8 cellular contexts compared by ENCODE assay signal in the genomic region with DNA sequence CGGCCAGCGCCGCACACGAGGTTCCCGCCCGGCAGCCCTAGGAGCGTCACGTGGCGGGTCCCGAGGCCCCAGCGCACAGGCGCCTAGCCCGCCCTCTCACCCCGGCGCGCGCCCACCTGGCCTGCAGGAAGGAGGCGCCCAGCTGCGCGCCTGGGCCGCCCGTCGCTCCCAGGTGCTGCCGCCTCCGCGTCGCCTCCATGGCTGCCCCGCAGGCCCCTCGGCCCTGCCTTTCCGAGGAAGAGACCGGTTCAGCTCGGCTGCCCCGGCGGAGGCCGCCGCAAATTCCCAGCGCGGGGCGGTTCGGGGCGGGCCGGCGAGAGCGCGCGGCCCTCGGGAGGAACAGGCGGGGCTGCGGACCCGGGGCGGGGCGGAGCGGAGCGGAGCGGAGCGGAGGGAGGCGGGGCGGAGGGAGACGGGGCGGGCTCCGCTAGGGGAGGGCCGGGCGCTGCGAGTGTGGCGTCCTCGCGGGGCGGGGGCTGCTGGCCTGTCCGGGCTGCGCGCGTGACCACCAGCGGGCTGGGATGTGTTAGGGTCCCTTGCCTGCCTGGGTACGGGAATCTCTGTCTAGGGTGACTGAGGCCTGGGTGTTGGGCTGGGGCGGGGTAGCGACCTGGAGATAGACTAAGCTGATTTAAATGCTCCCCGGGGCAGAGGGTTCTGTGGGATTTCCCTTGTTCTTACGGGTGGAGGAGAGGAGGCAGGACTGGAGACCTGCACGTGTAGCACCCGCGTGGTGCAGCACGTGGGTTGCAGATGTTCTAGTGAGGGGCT. TPM values are rescaled to one million over a fixed set of nuclear protein-coding genes. Genes with fewer than 3 reads are reported as not detected.
DNase-seq lines count a peak whose midpoint lies in the region; ATAC-seq, FAIRE-seq and TF ChIP-seq lines count a peak whose summit lies in the region.

CLN6 (minus strand) TSS at position 343 of the 771 bp plus-strand sequence; CDS start at position 199, 144 bp downstream.

- peak within 1 kb of the TSS; percentile 94 for H3K4me3 Mint-ChIP-seq in astrocyte (ENCODE audit: unreplicated experiment)

- FAIRE-seq in astrocyte (lab: Jason Lieb, UNC): no peak

- no peaks in the 10 kb centered on the region for H3K36me3 ChIP-seq in astrocyte (ENCODE audit: insufficient read depth, low read length)
- H3K36me3 ChIP-seq in aorta (ENCODE audit: control insufficient read depth in 1 of 2, insufficient read depth in 2 of 2, low read length in 1 of 2): no peaks in the 10 kb centered on the region

- H2AFZ ChIP-seq in astrocyte (ENCODE audit: low read depth, low read length): peak within 1 kb of the TSS; percentile 91

- DNase-seq in NCI-H1694 (lab: John Stamatoyannopoulos, UW): peak; percentile 55
- DNase-seq in T-helper 22 cell (ENCODE audit: low read depth): peak; percentile 67
- DNase-seq in astrocyte (ENCODE audit: low read depth): peak; percentile 55
- DNase-seq in hepatic stellate cell (ENCODE audit: low spot score): peak; percentile 91
- DNase-seq in retina: peak; percentile 87
- DNase-seq in aorta: peak; percentile 90 to 94

- peaks cover 21% of the 10 kb centered on the region for H4K20me1 ChIP-seq in astrocyte (ENCODE audit: insufficient read depth, low read length)

- no peaks in the 10 kb centered on the region for H3K36me3 Mint-ChIP-seq in astrocyte (ENCODE audit: low read depth, unreplicated experiment)

- TF ChIP-seq CTCF in astrocyte (IDR thresholded peaks at IDR 0.05; ENCODE audit: insufficient read depth, low read depth, low read length): no peak

- peaks cover 47% of the 10 kb centered on the region for H3K79me2 ChIP-seq in astrocyte (ENCODE audit: insufficient read depth, low read length)

- H3K9me3 ChIP-seq in astrocyte (ENCODE audit: insufficient read depth, low read depth, low read length) (no peaks in the 10 kb centered on the region), aorta (ENCODE audit: control insufficient read depth, low read length) (no peaks in the 10 kb centered on the region)

- peak within 1 kb of the TSS; percentile 85 for H3K9ac ChIP-seq in astrocyte (ENCODE audit: low read length)

- H3K9me3 Mint-ChIP-seq in astrocyte (ENCODE audit: unreplicated experiment): no peaks in the 10 kb centered on the region

- intact Hi-C loops in aorta (cut with DNase I): no loop called here

- H3K27ac Mint-ChIP-seq in astrocyte (ENCODE audit: unreplicated experiment): peak within 1 kb of the TSS; percentile 79

- peak within 1 kb of the TSS; percentile 92 for H3K4me2 ChIP-seq in astrocyte (ENCODE audit: low read length)

- H3K4me1 ChIP-seq in astrocyte (ENCODE audit: insufficient read depth, low read length): peaks cover 14% of the 10 kb centered on the region
- no peaks in the 10 kb centered on the region for H3K4me1 ChIP-seq in aorta (ENCODE audit: control insufficient read depth in 1 of 2, insufficient read depth in 2 of 2, low read length in 2 of 2)

- peak within 1 kb of the TSS; percentile 75 for H3K27ac ChIP-seq in astrocyte (ENCODE audit: low read depth, low read length)
- no peak within 1 kb of the TSS for H3K27ac ChIP-seq in aorta (ENCODE audit: low read depth in 1 of 2, low read length in 2 of 2)

- H3K4me3 ChIP-seq in astrocyte (ENCODE audit: insufficient read depth, low read depth, low read length): peak within 1 kb of the TSS; percentile 68
- peak within 1 kb of the TSS; percentile 71 to 81 for H3K4me3 ChIP-seq in aorta (ENCODE audit: low read length in 2 of 2)

- H3K27me3 ChIP-seq in astrocyte (ENCODE audit: insufficient read depth, low read length) (no peaks in the 10 kb centered on the region), aorta (ENCODE audit: control insufficient read depth in 1 of 2, insufficient read depth in 2 of 2, low read length in 1 of 2) (no peaks in the 10 kb centered on the region)

- peaks cover 17% of the 10 kb centered on the region for H3K4me1 Mint-ChIP-seq in astrocyte (ENCODE audit: low read depth, unreplicated experiment)

- H3K27me3 Mint-ChIP-seq in astrocyte (ENCODE audit: low read depth, unreplicated experiment): peaks cover 5% of the 10 kb centered on the region

- TF ChIP-seq POLR2A in GM18505 (IDR thresholded peaks at IDR 0.05; ENCODE audit: borderline replicate concordance, extremely low read depth, insufficient read depth, insufficient read length): peak; percentile 76

- 0 to 1% methylated on average over 30 to 82 of the region's 82 CpGs for WGBS in aorta, 2 donors

- peak; percentile 73 for ATAC-seq in GM18505 (IDR thresholded peaks at IDR 0.05; ENCODE audit: unreplicated experiment)
- peak; percentile 76 for ATAC-seq in HG02852 (IDR thresholded peaks at IDR 0.05; ENCODE audit: unreplicated experiment)
- peak; percentile 96 for ATAC-seq in aorta (ENCODE audit: low FRiP score)

RNA-seq across cellular contexts. Expression of gene CLN6, which starts in this region (rescaled TPM):
- total RNA-seq in astrocyte (15.4 and 19.0 TPM in 2 replicates), aorta (10 to 100 TPM; 11.3 to 16.8 TPM)
- polyA plus RNA-seq in aorta: 1 to 10 TPM; 5.3 to 8.2 TPM
